In the genomic region with DNA sequence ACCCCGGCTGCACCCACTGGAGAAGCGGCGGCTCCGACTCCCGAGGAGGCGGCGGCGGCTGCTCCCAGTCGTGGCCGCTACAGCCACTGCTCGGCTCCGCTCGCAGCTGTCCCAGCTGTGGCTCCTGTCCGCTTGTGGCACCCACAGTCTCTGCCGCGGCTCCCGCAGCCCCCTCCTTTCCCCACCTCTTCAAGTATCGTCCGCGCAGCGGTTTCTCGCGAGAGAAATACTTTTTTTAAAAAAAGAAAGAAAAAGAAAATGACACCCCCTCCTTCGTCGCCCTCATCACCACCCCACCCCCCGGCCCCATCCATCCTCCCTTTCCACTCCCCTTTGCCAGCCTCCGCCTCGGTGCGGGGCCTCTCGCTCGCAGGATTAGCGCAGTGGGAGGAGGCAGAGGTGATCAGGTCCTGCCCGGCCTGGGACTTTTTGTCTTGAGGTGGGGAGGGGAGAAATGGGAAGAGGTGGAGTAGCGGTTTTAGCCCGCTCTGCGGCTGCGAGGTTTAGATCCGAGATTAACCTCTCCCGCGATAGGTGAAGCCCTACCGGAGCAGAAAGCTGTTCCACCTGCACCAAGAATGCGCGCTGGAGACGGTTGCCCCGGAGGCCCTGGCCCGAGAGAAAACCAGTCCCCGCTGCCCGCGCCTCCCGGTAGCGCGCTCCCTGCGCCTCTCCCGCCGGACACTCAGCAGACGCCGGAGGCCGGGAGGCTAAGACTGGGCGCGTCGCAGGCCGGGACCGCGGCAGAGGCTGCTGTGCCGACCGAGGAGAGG, we compare ENCODE assay signal across 8 cellular contexts. TPM values are rescaled to one million over a fixed set of nuclear protein-coding genes. Genes with fewer than 3 reads are reported as not detected.
DNase-seq lines count a peak whose midpoint lies in the region; ATAC-seq, FAIRE-seq and TF ChIP-seq lines count a peak whose summit lies in the region.

FBN1 (minus strand) TSS at position 152 of the 773 bp plus-strand sequence. CDS start 940 bp downstream, outside the sequence.

- peak within 1 kb of the TSS; percentile 96 for H3K4me3 ChIP-seq in AG10803 (ENCODE audit: low read length)
- H3K4me3 ChIP-seq in NT2/D1 (ENCODE audit: insufficient read length, low read depth) = peak within 1 kb of the TSS; percentile 61
- peak within 1 kb of the TSS; percentile 92 for H3K4me3 ChIP-seq in choroid plexus epithelial cell (ENCODE audit: low read depth, low read length)
- H3K4me3 ChIP-seq in kidney (ENCODE audit: low read length in 2 of 2) = peak within 1 kb of the TSS; percentile 73 to 79
- H3K4me3 ChIP-seq in skin epidermis = peak within 1 kb of the TSS; percentile 42 to 66 (median 56)

- H3K36me3 ChIP-seq in NT2/D1 (ENCODE audit: insufficient read depth, insufficient read length, low read length) (peaks cover 6% of the 10 kb centered on the region), kidney (ENCODE audit: control insufficient read depth in 1 of 2, insufficient read depth in 2 of 2, low read length in 2 of 2) (no peaks in the 10 kb centered on the region)

- H3K27me3 ChIP-seq in NT2/D1 (ENCODE audit: insufficient read depth, insufficient read length) = peaks cover 35% of the 10 kb centered on the region

- no peaks in the 10 kb centered on the region for H3K9me3 ChIP-seq in NT2/D1 (ENCODE audit: insufficient read depth, low read length)
- no peaks in the 10 kb centered on the region for H3K9me3 ChIP-seq in kidney (ENCODE audit: control insufficient read depth in 1 of 2, low read length in 2 of 2)

- no peak for FAIRE-seq in kidney (lab: Jason Lieb, UNC)

- DNase-seq in AG10803 (ENCODE audit: low read depth) (peak; percentile 94), NT2/D1 (ENCODE audit: low read depth, low spot score) (peak; percentile 69), choroid plexus epithelial cell (ENCODE audit: low read depth) (peak; percentile 93), kidney (peak; percentile 91), SW480 (ENCODE audit: low spot score) (no peak)

- H3K4me1 ChIP-seq in NT2/D1 (ENCODE audit: insufficient read depth, insufficient read length) (no peaks in the 10 kb centered on the region), kidney (ENCODE audit: control insufficient read depth in 1 of 2, insufficient read depth in 1 of 2, low read depth in 1 of 2, low read length in 2 of 2) (peaks cover 0 to 3% of the 10 kb centered on the region in 2 donors)

- peak within 1 kb of the TSS; percentile 79 for H3K9ac ChIP-seq in NT2/D1 (ENCODE audit: insufficient read length, low read depth)
- H3K9ac ChIP-seq in kidney (ENCODE audit: low read length in 2 of 2) = peak within 1 kb of the TSS; percentile 67 to 69

- intact Hi-C loops in kidney (cut with DNase I) = no loop called here

- ATAC-seq in GM18508 (IDR thresholded peaks at IDR 0.05; ENCODE audit: insufficient read depth, unreplicated experiment) = peak; percentile 37
- peak; percentile 71 for ATAC-seq in HG02852 (IDR thresholded peaks at IDR 0.05; ENCODE audit: unreplicated experiment)

- TF ChIP-seq CTCF in AG10803 (conservative IDR thresholded peaks at IDR 0.05; ENCODE audit: low read length) (no peak), choroid plexus epithelial cell (conservative IDR thresholded peaks at IDR 0.05; ENCODE audit: low read depth, low read length) (no peak), kidney (IDR thresholded peaks at IDR 0.05; ENCODE audit: borderline replicate concordance, extremely low read depth, insufficient read depth) (no peak)

- H3K27ac ChIP-seq in kidney (ENCODE audit: low read depth in 2 of 2, low read length in 2 of 2) (peak within 1 kb of the TSS; percentile 63 to 70), skin epidermis (peak within 1 kb of the TSS in 20 of 21 experiments; percentile 64 to 94 (median 82))

RNA-seq across cellular contexts. Expression of gene FBN1, which starts in this region (rescaled TPM):
- total RNA-seq in kidney = 30.8 TPM
- 2.4 TPM for polyA plus RNA-seq in kidney (ENCODE audit: insufficient read depth, low read depth, low replicate concordance)
